33 cellular contexts compared by ENCODE assay signal in genomic region chr19:50255115-50255514, GRCh38. TPM values are rescaled to one million over a fixed set of nuclear protein-coding genes. Genes with fewer than 3 reads are reported as not detected.
DNase-seq lines count a peak whose midpoint lies in the region; ATAC-seq, FAIRE-seq and TF ChIP-seq lines count a peak whose summit lies in the region.
"Had no signal": no experiment of that assay in that cellular context is flagged by ENCODE, and none has a peak within 500 bp of the region (broad histone marks: within the 10 kb centered on the region; RNA-seq: fewer than 3 reads in every experiment).

No MANE protein-coding gene starts in this region.

- H3K27ac Mint-ChIP-seq in endodermal cell, result no peak overlapping the region
- H3K27ac Mint-ChIP-seq in natural killer cell treated with Interleukin-12 subunit alpha and Interleukin-12 subunit beta and Interleukin-15 and Interleukin-18, amount 100 ng/mL, for 72 hours, result no peak overlapping the region
- H3K27ac Mint-ChIP-seq: activated naive CD4-positive, alpha-beta T cell treated with anti-CD3 and anti-CD28 coated beads, Interleukin-2, amount 50 U/mL, for 72 hours; activated T-helper 17 cell treated with anti-CD3 and anti-CD28 coated beads, Interleukin-2, amount 50 U/mL, for 72 hours; CD4-positive, alpha-beta T cell; stimulated activated memory B cell treated with anti-CD40 and anti-IgM and Interleukin-4, amounts not matched to agents 10 μg/mL and 1 μg/mL and 100 μg/mL, for 72 hours; T-helper 1 cell treated with Interleukin-12 subunit alpha and Interleukin-12 subunit beta and Interleukin-4 antibody, amounts not matched to agents 30 μg/mL and 1 μg/mL, for 36 hours had no signal

- H4K20me1 ChIP-seq in OCI-LY1 (ENCODE audit: insufficient read depth, low read length), result no peaks in the 10 kb centered on the region

- no peak overlapping the region for H3K4me3 Mint-ChIP-seq in endodermal cell
- no peak overlapping the region for H3K4me3 Mint-ChIP-seq in natural killer cell treated with Interleukin-12 subunit alpha and Interleukin-12 subunit beta and Interleukin-15 and Interleukin-18, amount 100 ng/mL, for 72 hours
- H3K4me3 Mint-ChIP-seq: activated T-helper 17 cell treated with anti-CD3 and anti-CD28 coated beads, Interleukin-2, amount 50 U/mL, for 72 hours; CD4-positive, alpha-beta T cell; central memory CD8-positive, alpha-beta T cell; stimulated activated memory B cell treated with anti-CD40 and anti-IgM and Interleukin-4, amounts not matched to agents 10 μg/mL and 1 μg/mL and 100 μg/mL, for 72 hours; T-helper 1 cell treated with Interleukin-12 subunit alpha and Interleukin-12 subunit beta and Interleukin-4 antibody, amounts not matched to agents 30 μg/mL and 1 μg/mL, for 36 hours had no signal

- H3K9ac ChIP-seq in OCI-LY1 (ENCODE audit: low read length), result no peak overlapping the region
- H3K9ac ChIP-seq in endodermal cell (ENCODE audit: extremely low read depth, low read length, poor library complexity, severe bottlenecking), result no peak overlapping the region

- H2AFZ ChIP-seq in OCI-LY1 (ENCODE audit: low read length), result no peak overlapping the region

- 74 to 88% methylated on average over 1 to 5 of the region's 5 CpGs for WGBS in endodermal cell (ENCODE audit: insufficient coverage in 1 of 2, insufficient read length in 1 of 2), 2 experiments

- H3F3A ChIP-seq in OCI-LY1 (ENCODE audit: insufficient read depth, low read length), result no peaks in the 10 kb centered on the region

- TF ChIP-seq CTCF in AG09309 (IDR thresholded peaks at IDR 0.05; ENCODE audit: control insufficient read depth, insufficient read depth, low read depth, low read length, missing control alignments), result peak; percentile 16
- peak; percentile 31; the same call in 1 of the 2 replicates for TF ChIP-seq CTCF in GM12874 (IDR thresholded peaks at IDR 0.05; ENCODE audit: insufficient read depth, low read depth, low read length)
- peak; percentile 49; the same call in 1 of the 2 replicates for TF ChIP-seq CTCF in OCI-LY1 (IDR thresholded peaks at IDR 0.05; ENCODE audit: low read length)
- peak; percentile 53 for TF ChIP-seq CTCF in endodermal cell (conservative IDR thresholded peaks at IDR 0.05)

- ATAC-seq in natural killer cell treated with Interleukin-12 subunit alpha and Interleukin-12 subunit beta and Interleukin-15 and Interleukin-18, amount 100 ng/mL, for 72 hours, result no peak
- no peak for ATAC-seq in HG03378 (IDR thresholded peaks at IDR 0.05; ENCODE audit: unreplicated experiment)
- ATAC-seq: activated naive CD4-positive, alpha-beta T cell treated with anti-CD3 and anti-CD28 coated beads, Interleukin-2, amount 50 U/mL, for 72 hours; activated T-helper 17 cell treated with anti-CD3 and anti-CD28 coated beads, Interleukin-2, amount 50 U/mL, for 72 hours; esophagus mucosa; gastrocnemius medialis; stimulated activated memory B cell treated with anti-CD40 and anti-IgM and Interleukin-4, amounts not matched to agents 10 μg/mL and 1 μg/mL and 100 μg/mL, for 72 hours had no signal

- H3K27ac ChIP-seq in OCI-LY1 (ENCODE audit: low read depth, low read length, poor library complexity, severe bottlenecking), result no peak overlapping the region
- no peak overlapping the region for H3K27ac ChIP-seq in endodermal cell (ENCODE audit: low read depth, low read length)
- H3K27ac ChIP-seq: gastrocnemius medialis, neutrophil, skin epidermis, vagina had no signal

- H3K9me3 ChIP-seq in OCI-LY1 (ENCODE audit: low read length), result peaks cover 3% of the 10 kb centered on the region
- H3K9me3 ChIP-seq in endodermal cell (ENCODE audit: control insufficient read depth, low read length), result peaks cover 41% of the 10 kb centered on the region
- H3K9me3 ChIP-seq: gastrocnemius medialis, vagina had no signal

- no peak overlapping the region for H3K4me2 ChIP-seq in OCI-LY1 (ENCODE audit: low read length)

- H3K4me1 Mint-ChIP-seq in endodermal cell, result no peaks in the 10 kb centered on the region
- H3K4me1 Mint-ChIP-seq in natural killer cell treated with Interleukin-12 subunit alpha and Interleukin-12 subunit beta and Interleukin-15 and Interleukin-18, amount 100 ng/mL, for 72 hours (ENCODE audit: low read depth in 2 of 2), result no peaks in the 10 kb centered on the region
- H3K4me1 Mint-ChIP-seq: activated T-helper 17 cell treated with anti-CD3 and anti-CD28 coated beads, Interleukin-2, amount 50 U/mL, for 72 hours; central memory CD8-positive, alpha-beta T cell had no signal

- H3K27me3 ChIP-seq in OCI-LY1 (ENCODE audit: insufficient read depth, low read length), result peaks cover 15% of the 10 kb centered on the region
- no peaks in the 10 kb centered on the region for H3K27me3 ChIP-seq in endodermal cell (ENCODE audit: control insufficient read depth, insufficient read depth, low read length, poor library complexity, severe bottlenecking)
- H3K27me3 ChIP-seq: gastrocnemius medialis, neutrophil, vagina had no signal

- H3K9me2 ChIP-seq in OCI-LY1 (ENCODE audit: low read depth, low read length), result no peaks in the 10 kb centered on the region

- no peak overlapping the region for H3K4me3 ChIP-seq in AG09309 (ENCODE audit: control insufficient read depth, low read depth, low read length)
- no peak overlapping the region for H3K4me3 ChIP-seq in OCI-LY1 (ENCODE audit: low read depth, low read length, poor library complexity, severe bottlenecking)
- no peak overlapping the region for H3K4me3 ChIP-seq in endodermal cell (ENCODE audit: low read length)
- H3K4me3 ChIP-seq: gastrocnemius medialis, lung, skin epidermis, vagina had no signal

- no peaks in the 10 kb centered on the region for H3K27me3 Mint-ChIP-seq in endodermal cell (ENCODE audit: insufficient read depth)
- peaks cover 5 to 6% of the 10 kb centered on the region in 2 donors for H3K27me3 Mint-ChIP-seq in natural killer cell treated with Interleukin-12 subunit alpha and Interleukin-12 subunit beta and Interleukin-15 and Interleukin-18, amount 100 ng/mL, for 72 hours

- no peaks in the 10 kb centered on the region for H3K79me2 ChIP-seq in OCI-LY1 (ENCODE audit: insufficient read depth, low read length)

- no peak for FAIRE-seq in urothelium cell line (lab: Jason Lieb, UNC)

- no peaks in the 10 kb centered on the region for H3K4me1 ChIP-seq in OCI-LY1 (ENCODE audit: insufficient read depth, low read length, severe bottlenecking)
- no peaks in the 10 kb centered on the region for H3K4me1 ChIP-seq in endodermal cell (ENCODE audit: control insufficient read depth, insufficient read depth, low read length)
- H3K4me1 ChIP-seq: gastrocnemius medialis, vagina had no signal

- peaks cover 73% of the 10 kb centered on the region for H3K36me3 Mint-ChIP-seq in endodermal cell (ENCODE audit: low read depth)
- peaks cover 12% of the 10 kb centered on the region for H3K36me3 Mint-ChIP-seq in natural killer cell treated with Interleukin-12 subunit alpha and Interleukin-12 subunit beta and Interleukin-15 and Interleukin-18, amount 100 ng/mL, for 72 hours
- H3K36me3 Mint-ChIP-seq: stimulated activated memory B cell treated with anti-CD40 and anti-IgM and Interleukin-4, amounts not matched to agents 10 μg/mL and 1 μg/mL and 100 μg/mL, for 72 hours had no signal

- H3K36me3 ChIP-seq in OCI-LY1 (ENCODE audit: insufficient read depth, low read length) (no peaks in the 10 kb centered on the region; the same call in 1 of the 2 replicates), endodermal cell (ENCODE audit: control insufficient read depth, insufficient read depth, low read length) (no peaks in the 10 kb centered on the region)
- H3K36me3 ChIP-seq: neutrophil had no signal

- no peak for DNase-seq in AG09309 (ENCODE audit: low read depth)
- DNase-seq in endodermal cell, result peak; percentile 62
- no peak for DNase-seq in natural killer cell treated with Interleukin-12 subunit alpha and Interleukin-12 subunit beta and Interleukin-15 and Interleukin-18, amount 100 ng/mL, for 72 hours (ENCODE audit: low spot score)
- DNase-seq in urothelium cell line (ENCODE audit: low spot score), result no peak
- no peak for DNase-seq in stimulated activated naive CD4-positive, alpha-beta T cell (lab: John Stamatoyannopoulos, UW)
- DNase-seq: activated CD4-positive, alpha-beta T cell treated with anti-CD3 and anti-CD28 coated beads, Interleukin-2, amount 50 U/mL, for 1 hour; activated CD8-positive, alpha-beta memory T cell treated with anti-CD3 and anti-CD28 coated beads, Interleukin-2, amount 50 U/mL, for 4 hours; CD4-positive, alpha-beta T cell; DMS 273 treated with DMSO at 0.1 percent for 48 hours; gastrocnemius medialis; GDM1; HCEC 1CT; KG1; NCI-H1092; NCI-H1930; NCI-H345; NCI-H82; SIG-M5; stimulated activated CD4-positive, alpha-beta T cell treated with anti-CD3 and anti-CD28 coated beads, Interleukin-2, amount 100 ng/mL, for 24 hours had no signal

- H3K9me3 Mint-ChIP-seq in endodermal cell, result peaks cover 36% of the 10 kb centered on the region
- peaks cover 5% of the 10 kb centered on the region for H3K9me3 Mint-ChIP-seq in natural killer cell treated with Interleukin-12 subunit alpha and Interleukin-12 subunit beta and Interleukin-15 and Interleukin-18, amount 100 ng/mL, for 72 hours

RNA-seq across cellular contexts. Expression of gene MYH14, which starts 51.7 kb away (rescaled TPM):
- total RNA-seq in endodermal cell, result 10 to 100 TPM; 12.8 to 16.7 TPM
- polyA plus RNA-seq in endodermal cell (2013, experiment 1 of 2), result 1.1 TPM
- 0.99 TPM for polyA plus RNA-seq in endodermal cell (2013, experiment 2 of 2)
- not detected for total RNA-seq in natural killer cell treated with Interleukin-12 subunit alpha and Interleukin-12 subunit beta and Interleukin-15 and Interleukin-18, amount 100 ng/mL, for 72 hours
- total RNA-seq: activated naive CD4-positive, alpha-beta T cell treated with anti-CD3 and anti-CD28 coated beads, Interleukin-2, amount 50 U/mL, for 72 hours; activated T-helper 17 cell treated with anti-CD3 and anti-CD28 coated beads, Interleukin-2, amount 50 U/mL, for 72 hours; CD4-positive, alpha-beta T cell; pulmonary artery endothelial cell had no signal

Comparison
In these comparisons a context has a peak if more than half of its experiments do, and no peak if none do; other contexts are left out.
1. RNA of gene MYH14, which starts 51.7 kb away (total RNA-seq): 12.8 to 16.7 TPM in endodermal cell; not detected in natural killer cell treated with Interleukin-12 subunit alpha and Interleukin-12 subunit beta and Interleukin-15 and Interleukin-18, amount 100 ng/mL, for 72 hours; every median in the first group is over 10 times any median in the second.
2. Peak in every context shown above with its lines, with median percentiles within 50 percentile points of each other: CTCF ChIP-seq.